In the genomic region with DNA sequence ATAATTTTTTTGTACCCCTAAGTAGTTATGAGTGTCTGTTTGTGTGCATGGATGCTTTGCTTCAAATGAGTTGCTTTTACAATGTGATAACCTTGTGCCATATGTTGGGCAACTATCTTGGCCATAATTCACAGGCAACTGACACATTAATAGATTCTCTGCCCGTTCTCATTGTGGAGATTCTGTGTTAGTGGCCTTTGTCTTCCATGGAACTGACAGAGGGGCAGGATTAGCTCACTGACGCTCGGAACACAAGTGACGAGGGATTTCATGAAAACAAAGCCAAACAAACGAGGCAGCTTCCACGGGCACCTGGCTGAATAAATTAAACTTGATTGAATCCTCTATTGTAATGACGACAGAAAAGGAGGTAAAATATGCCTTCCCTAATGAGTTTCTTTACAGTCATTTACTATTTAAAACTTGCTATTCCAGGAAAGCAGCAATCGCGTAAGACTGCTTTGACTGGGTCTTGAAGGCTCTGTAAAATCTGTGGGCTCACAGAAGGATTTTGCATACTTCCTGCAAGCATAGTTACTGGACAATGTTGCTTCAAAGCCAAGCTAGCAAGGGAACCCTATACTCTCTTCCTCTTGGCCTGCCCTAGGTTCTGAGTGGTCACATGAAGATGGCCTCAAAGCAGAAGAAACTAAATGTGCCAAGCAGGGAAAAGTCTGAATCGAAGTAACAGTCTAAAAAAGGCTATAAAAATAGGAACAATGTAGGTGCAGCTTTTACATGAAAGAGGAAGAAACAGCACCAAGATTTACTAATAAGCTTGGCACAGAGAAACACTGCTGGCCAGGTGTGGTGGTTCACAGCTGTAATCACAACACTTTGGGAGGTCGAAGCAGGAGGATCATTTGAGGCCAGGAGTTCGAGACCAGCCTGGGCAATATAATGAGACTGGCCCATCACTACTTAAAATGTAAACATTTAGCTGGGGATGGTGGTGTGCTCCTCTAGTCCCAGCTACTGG, we compare ENCODE assay signal across 1 cellular context.
TF ChIP-seq lines count a peak whose summit lies in the region.

No MANE protein-coding gene starts in this region.

TF ChIP-seq in K562, 482 proteins besides CTCF, POLR2A, EP300 and RAD21:
- no peak for TF ChIP-seq ZNF282 (CRISPR knock-in tag; IDR thresholded peaks at IDR 0.05)
- no peak for TF ChIP-seq ZNF274 (IDR thresholded peaks at IDR 0.05; ENCODE audit: borderline replicate concordance, low read depth, low read length)
- no peak for TF ChIP-seq ARHGAP35 (IDR thresholded peaks at IDR 0.05; ENCODE audit: partially characterized antibody)
- TF ChIP-seq ASH1L (IDR thresholded peaks at IDR 0.05; ENCODE audit: borderline replicate concordance, low read depth, partially characterized antibody), result no peak
- no peak for TF ChIP-seq TAF9B (IDR thresholded peaks at IDR 0.05; ENCODE audit: partially characterized antibody)
- TF ChIP-seq, protein P1, sequence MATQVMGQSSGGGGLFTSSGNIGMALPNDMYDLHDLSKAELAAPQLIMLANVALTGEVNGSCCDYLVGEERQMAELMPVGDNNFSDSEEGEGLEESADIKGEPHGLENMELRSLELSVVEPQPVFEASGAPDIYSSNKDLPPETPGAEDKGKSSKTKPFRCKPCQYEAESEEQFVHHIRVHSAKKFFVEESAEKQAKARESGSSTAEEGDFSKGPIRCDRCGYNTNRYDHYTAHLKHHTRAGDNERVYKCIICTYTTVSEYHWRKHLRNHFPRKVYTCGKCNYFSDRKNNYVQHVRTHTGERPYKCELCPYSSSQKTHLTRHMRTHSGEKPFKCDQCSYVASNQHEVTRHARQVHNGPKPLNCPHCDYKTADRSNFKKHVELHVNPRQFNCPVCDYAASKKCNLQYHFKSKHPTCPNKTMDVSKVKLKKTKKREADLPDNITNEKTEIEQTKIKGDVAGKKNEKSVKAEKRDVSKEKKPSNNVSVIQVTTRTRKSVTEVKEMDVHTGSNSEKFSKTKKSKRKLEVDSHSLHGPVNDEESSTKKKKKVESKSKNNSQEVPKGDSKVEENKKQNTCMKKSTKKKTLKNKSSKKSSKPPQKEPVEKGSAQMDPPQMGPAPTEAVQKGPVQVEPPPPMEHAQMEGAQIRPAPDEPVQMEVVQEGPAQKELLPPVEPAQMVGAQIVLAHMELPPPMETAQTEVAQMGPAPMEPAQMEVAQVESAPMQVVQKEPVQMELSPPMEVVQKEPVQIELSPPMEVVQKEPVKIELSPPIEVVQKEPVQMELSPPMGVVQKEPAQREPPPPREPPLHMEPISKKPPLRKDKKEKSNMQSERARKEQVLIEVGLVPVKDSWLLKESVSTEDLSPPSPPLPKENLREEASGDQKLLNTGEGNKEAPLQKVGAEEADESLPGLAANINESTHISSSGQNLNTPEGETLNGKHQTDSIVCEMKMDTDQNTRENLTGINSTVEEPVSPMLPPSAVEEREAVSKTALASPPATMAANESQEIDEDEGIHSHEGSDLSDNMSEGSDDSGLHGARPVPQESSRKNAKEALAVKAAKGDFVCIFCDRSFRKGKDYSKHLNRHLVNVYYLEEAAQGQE (CRISPR knock-in tag; IDR thresholded peaks at IDR 0.05; ENCODE audit: low read depth), result no peak
- no peak for TF ChIP-seq SMARCA4 (IDR thresholded peaks at IDR 0.05)
- no peak for TF ChIP-seq ZNF3 (CRISPR knock-in tag; IDR thresholded peaks at IDR 0.05)
- no peak for TF ChIP-seq YBX1 (IDR thresholded peaks at IDR 0.05)
- no peak for TF ChIP-seq FOS (IDR thresholded peaks at IDR 0.05; ENCODE audit: extremely low read depth, insufficient read length)
- TF ChIP-seq SMC3 (conservative IDR thresholded peaks at IDR 0.05; ENCODE audit: insufficient read depth, low read depth, low read length), result no peak
- TF ChIP-seq ELF2 (CRISPR knock-in tag; IDR thresholded peaks at IDR 0.05), result no peak
- TF ChIP-seq HNRNPL (IDR thresholded peaks at IDR 0.05; ENCODE audit: low read depth, low read length), result no peak
